In genomic region chr15:71586463-71586862, GRCh38 we compare ENCODE assay signal across 8 cellular contexts.
"Had no signal": no experiment of that assay in that cellular context is flagged by ENCODE, and none has a peak within 500 bp of the region (broad histone marks: within the 10 kb centered on the region; RNA-seq: fewer than 3 reads in every experiment).

No MANE protein-coding gene starts in this region.

- H3K4me3 ChIP-seq: GM23338 had no signal

- DNase-seq: H9, HCEC 1CT had no signal

- FAIRE-seq: H1, H54, HepG2 had no signal

- H2AFZ ChIP-seq: GM23338 had no signal

- H3K27ac Mint-ChIP-seq: GM23338, H9, IgD-negative memory B cell had no signal

- H3K4me3 Mint-ChIP-seq: GM23338, H9, IgD-negative memory B cell had no signal

- H3K4me2 ChIP-seq: GM23338 had no signal

- H3K36me3 Mint-ChIP-seq: IgD-negative memory B cell had no signal

- H3K4me1 Mint-ChIP-seq: GM23338, IgD-negative memory B cell had no signal

- H3K27ac ChIP-seq: HL-60 had no signal

- ATAC-seq: GM23338, HepG2 had no signal
